ENCODE assay signal across 28 cellular contexts in genomic region chrX:3442685-3443084, GRCh38.
"Had no signal": no experiment of that assay in that cellular context is flagged by ENCODE, and none has a peak within 500 bp of the region (broad histone marks: within the 10 kb centered on the region; RNA-seq: fewer than 3 reads in every experiment).

No MANE protein-coding gene starts in this region.

- H3K4me3 ChIP-seq: SK-N-MC had no signal

- H3K36me3 Mint-ChIP-seq: activated naive CD8-positive, alpha-beta T cell; brain; T-cell had no signal

- H3K27me3 Mint-ChIP-seq: activated CD4-positive, alpha-beta memory T cell treated with anti-CD3 and anti-CD28 coated beads, Interleukin-2, amount 10 ng/mL, durations not matched to agents 7 days and 5 days; activated CD4-positive, alpha-beta T cell treated with anti-CD3 and anti-CD28 coated beads for 36 hours; activated naive CD8-positive, alpha-beta T cell; activated T-helper 17 cell treated with anti-CD3 and anti-CD28 coated beads, Interleukin-2, amount 50 U/mL, for 72 hours; brain had no signal

- DNase-seq: activated CD4-positive, alpha-beta memory T cell treated with anti-CD3 and anti-CD28 coated beads, Interleukin-2, amount 10 ng/mL, durations not matched to agents 7 days and 5 days; activated CD4-positive, alpha-beta T cell treated with anti-CD3 and anti-CD28 coated beads for 36 hours; activated CD4-positive, alpha-beta T cell treated with anti-CD3 and anti-CD28 coated beads, Interleukin-2, amount 50 U/mL, for 1 hour; activated gamma-delta T cell; activated naive CD4-positive, alpha-beta T cell treated with anti-CD3 and anti-CD28 coated beads for 36 hours; activated T-cell treated with anti-CD3 and anti-CD28 coated beads for 4 hours; activated T-cell treated with anti-CD3 and anti-CD28 coated beads, Interleukin-2, amount 50 U/mL, for 48 hours; amygdala; cortex of kidney; KG1; NCI-H1092; NCI-H1417; NCI-H187; NCI-H2081; NCI-H2227 treated with DMSO at 0.1 percent for 48 hours; NCI-H510A treated with DMSO at 0.1 percent for 48 hours; NCI-H774; NK-92 treated with Interleukin-12 subunit alpha and Interleukin-12 subunit beta, amount 100 ng/mL, for 24 hours; OCI-M1; RPMI8226; T-cell; T-helper 2 cell; T1000 had no signal

- H3K27ac ChIP-seq: SK-N-MC, VCaP had no signal

- H3K27ac Mint-ChIP-seq: activated CD4-positive, alpha-beta memory T cell treated with anti-CD3 and anti-CD28 coated beads, Interleukin-2, amount 10 ng/mL, durations not matched to agents 7 days and 5 days; activated CD4-positive, alpha-beta T cell treated with anti-CD3 and anti-CD28 coated beads for 36 hours; activated naive CD4-positive, alpha-beta T cell treated with anti-CD3 and anti-CD28 coated beads for 36 hours; activated naive CD8-positive, alpha-beta T cell; activated T-helper 17 cell treated with anti-CD3 and anti-CD28 coated beads, Interleukin-2, amount 50 U/mL, for 72 hours; brain; T-cell had no signal

- H3K4me1 Mint-ChIP-seq: activated CD4-positive, alpha-beta memory T cell treated with anti-CD3 and anti-CD28 coated beads, Interleukin-2, amount 10 ng/mL, durations not matched to agents 7 days and 5 days; activated CD4-positive, alpha-beta T cell treated with anti-CD3 and anti-CD28 coated beads for 36 hours; activated T-helper 17 cell treated with anti-CD3 and anti-CD28 coated beads, Interleukin-2, amount 50 U/mL, for 72 hours; T-cell had no signal

- H3K9me3 Mint-ChIP-seq: activated T-helper 17 cell treated with anti-CD3 and anti-CD28 coated beads, Interleukin-2, amount 50 U/mL, for 72 hours had no signal

- H3K4me3 Mint-ChIP-seq: activated CD4-positive, alpha-beta memory T cell treated with anti-CD3 and anti-CD28 coated beads, Interleukin-2, amount 10 ng/mL, durations not matched to agents 7 days and 5 days; activated CD4-positive, alpha-beta T cell treated with anti-CD3 and anti-CD28 coated beads for 36 hours; activated naive CD4-positive, alpha-beta T cell treated with anti-CD3 and anti-CD28 coated beads for 36 hours; activated naive CD8-positive, alpha-beta T cell; activated T-helper 17 cell treated with anti-CD3 and anti-CD28 coated beads, Interleukin-2, amount 50 U/mL, for 72 hours; brain; T-cell had no signal
